15 cellular contexts compared by ENCODE assay signal in genomic region chr10:77702166-77702565, GRCh38.
DNase-seq lines count a peak whose midpoint lies in the region; ATAC-seq and TF ChIP-seq lines count a peak whose summit lies in the region.
"Had no signal": no experiment of that assay in that cellular context is flagged by ENCODE, and none has a peak within 500 bp of the region (broad histone marks: within the 10 kb centered on the region; RNA-seq: fewer than 3 reads in every experiment).

No MANE protein-coding gene starts in this region.

- H3K27ac Mint-ChIP-seq in HFFc6: no peak overlapping the region
- H3K27ac Mint-ChIP-seq: activated CD4-positive, alpha-beta memory T cell treated with anti-CD3 and anti-CD28 coated beads for 36 hours; CD14-positive monocyte had no signal

- H3K79me2 ChIP-seq in SK-N-SH (ENCODE audit: insufficient read depth): no peaks in the 10 kb centered on the region

- no peak for TF ChIP-seq RAD21 in SK-N-SH (IDR thresholded peaks at IDR 0.05; ENCODE audit: low read length)

- no peaks in the 10 kb centered on the region for H3K9me3 Mint-ChIP-seq in HFFc6
- H3K9me3 Mint-ChIP-seq: activated CD4-positive, alpha-beta memory T cell treated with anti-CD3 and anti-CD28 coated beads for 36 hours had no signal

- H3K9ac ChIP-seq in SK-N-SH: no peak overlapping the region

- peaks cover 2% of the 10 kb centered on the region for H3F3A ChIP-seq in SK-N-SH (replicated peaks; ENCODE audit: insufficient read depth)

- peak; percentile 70 for ATAC-seq in foreskin keratinocyte
- no peak for ATAC-seq in GM19035 (IDR thresholded peaks at IDR 0.05; ENCODE audit: unreplicated experiment)
- ATAC-seq in HG02973 (IDR thresholded peaks at IDR 0.05; ENCODE audit: unreplicated experiment): no peak
- ATAC-seq: stimulated activated naive CD8-positive, alpha-beta T cell treated with anti-CD3 and anti-CD28 coated beads, Interleukin-15, Interleukin-2, amounts not matched to agents 100 U/mL and 50 U/mL, for 24 hours had no signal

- H3K36me3 ChIP-seq in SK-N-SH (replicated peaks in 1 of 2; ENCODE audit: control insufficient read depth in 1 of 2, insufficient read depth in 2 of 2, low read length in 1 of 2): no peaks in the 10 kb centered on the region
- H3K36me3 ChIP-seq: SJSA1 had no signal

- H3K4me3 ChIP-seq in AG04449 (ENCODE audit: low read depth, low read length) (no peak overlapping the region), SK-N-SH (ENCODE audit: low read depth in 2 of 2, low read length in 1 of 2) (no peak overlapping the region)
- H3K4me3 ChIP-seq: SJSA1 had no signal

- H3K9me3 ChIP-seq in SK-N-SH: no peaks in the 10 kb centered on the region

- H4K20me1 ChIP-seq in SK-N-SH (ENCODE audit: insufficient read depth): no peaks in the 10 kb centered on the region

- H2AFZ ChIP-seq in SK-N-SH (ENCODE audit: low read depth): no peak overlapping the region

- 12% methylated on average over 3 of the region's 3 CpGs for WGBS in SK-N-SH (ENCODE audit: low lambda C conversion rate)

- CTCF ChIA-PET in AG04449 (lab: Yijun Ruan, JAX) (interaction anchor here (1.2 to 11.1 kb wide), 3 partner anchors 9 to 17 kb away, joined by 3 to 146 read pairs (median 3); no protein-coding TSS in a partner anchor), SK-N-SH (lab: Yijun Ruan, JAX) (interaction anchor here (1.0 to 6.7 kb wide), 2 partner anchors 10 to 528 kb away, joined by 3 to 55 read pairs; no protein-coding TSS in a partner anchor)

- H3K4me3 Mint-ChIP-seq in HFFc6: no peak overlapping the region
- H3K4me3 Mint-ChIP-seq: activated CD4-positive, alpha-beta memory T cell treated with anti-CD3 and anti-CD28 coated beads for 36 hours; CD14-positive monocyte had no signal

- TF ChIP-seq EP300 in SK-N-SH (IDR thresholded peaks at IDR 0.05; ENCODE audit: borderline replicate concordance in 1 of 2, low read depth in 1 of 2, low read length in 1 of 2): peak in 1 of 2 experiments; percentile 54; a peak in 1 of 4 replicates

- TF ChIP-seq CTCF in AG04449 (IDR thresholded peaks at IDR 0.05; ENCODE audit: insufficient read depth, low read length, missing control alignments) (no peak), HFFc6 (IDR thresholded peaks at IDR 0.05) (no peak), SK-N-SH (IDR thresholded peaks at IDR 0.05) (no peak), foreskin keratinocyte (conservative IDR thresholded peaks at IDR 0.05) (no peak)

- no peaks in the 10 kb centered on the region for H3K27me3 ChIP-seq in SK-N-SH (ENCODE audit: insufficient read depth)
- no peaks in the 10 kb centered on the region for H3K27me3 ChIP-seq in foreskin keratinocyte
- H3K27me3 ChIP-seq: SJSA1 had no signal

- H3K27ac ChIP-seq in SK-N-SH (ENCODE audit: low read depth in 2 of 2, low read length in 1 of 2) (peak overlapping the region; percentile 8 to 43; a peak in 3 of 4 replicates), foreskin keratinocyte (no peak overlapping the region)
- H3K27ac ChIP-seq: HL-60, SJSA1 had no signal

- peaks cover 8% of the 10 kb centered on the region for H3K4me1 Mint-ChIP-seq in HFFc6 (ENCODE audit: low read depth)

- peak overlapping the region; percentile 25; the same call in 1 of the 2 replicates for H3K4me2 ChIP-seq in SK-N-SH

- H3K9me2 ChIP-seq in SK-N-SH: no peaks in the 10 kb centered on the region

- no peaks in the 10 kb centered on the region for H3K36me3 Mint-ChIP-seq in HFFc6 (ENCODE audit: low read depth)
- H3K36me3 Mint-ChIP-seq: activated CD4-positive, alpha-beta memory T cell treated with anti-CD3 and anti-CD28 coated beads for 36 hours; CD14-positive monocyte had no signal

- H3K27me3 Mint-ChIP-seq in HFFc6 (ENCODE audit: insufficient read depth): peaks cover 6% of the 10 kb centered on the region

- H3K4me1 ChIP-seq in SK-N-SH (ENCODE audit: control insufficient read depth in 1 of 2, insufficient read depth in 2 of 2, low read depth in 1 of 2, low read length in 1 of 2) (no peaks in the 10 kb centered on the region; a peak in 1 of 4 replicates), foreskin keratinocyte (no peaks in the 10 kb centered on the region)
- H3K4me1 ChIP-seq: SJSA1 had no signal

- POLR2A ChIA-PET in AG04449 (lab: Yijun Ruan, JAX) (no interaction called here), SK-N-SH (lab: Yijun Ruan, JAX) (no interaction called here)

- peak; percentile 67 for DNase-seq in AG04449 (ENCODE audit: low read depth, low spot score)
- peak; percentile 82 for DNase-seq in HFFc6
- no peak for DNase-seq in SK-N-SH
- DNase-seq in foreskin keratinocyte: peak; percentile 50 to 74
- DNase-seq in stimulated activated CD4-positive, alpha-beta T cell treated with anti-CD3 and anti-CD28 coated beads, Interleukin-15, amount 100 ng/mL, for 24 hours: no peak
- DNase-seq in stimulated activated CD4-positive, alpha-beta T cell treated with anti-CD3 and anti-CD28 coated beads, Interleukin-2, amount 100 ng/mL, for 48 hours: no peak
- DNase-seq: activated CD4-positive, alpha-beta memory T cell treated with anti-CD3 and anti-CD28 coated beads for 36 hours; NCI-H2029; small intestine; stimulated activated naive CD8-positive, alpha-beta T cell treated with anti-CD3 and anti-CD28 coated beads, Interleukin-15, Interleukin-2, amounts not matched to agents 100 U/mL and 50 U/mL, for 24 hours had no signal

TF ChIP-seq in SK-N-SH, 30 proteins besides CTCF, POLR2A, EP300 and RAD21:
- TF ChIP-seq TCF12 (IDR thresholded peaks at IDR 0.05) (peak; percentile 69; the same call in 1 of the 2 replicates), FOSL2 (IDR thresholded peaks at IDR 0.05; ENCODE audit: borderline replicate concordance, low read depth) (peak; percentile 62; the same call in 1 of the 2 replicates), MAX (IDR thresholded peaks at IDR 0.05; ENCODE audit: low read depth) (0 out of 2 replicates have a peak, but pooled peaks have one; percentile 44), PBX3 (IDR thresholded peaks at IDR 0.05) (peak; percentile 65), TEAD4 (IDR thresholded peaks at IDR 0.05; ENCODE audit: borderline replicate concordance, insufficient read depth) (no peak), USF1 (IDR thresholded peaks at IDR 0.05; ENCODE audit: borderline replicate concordance, low read depth) (no peak), JUND (IDR thresholded peaks at IDR 0.05) (peak; percentile 54), NFIC (IDR thresholded peaks at IDR 0.05; ENCODE audit: borderline replicate concordance) (peak; percentile 95)

Comparison
In these comparisons a context has a peak if more than half of its experiments do, and no peak if none do; other contexts are left out.
1. DNase-seq: peak in AG04449 (single experiment), HFFc6 (single experiment) and foreskin keratinocyte (2 of 2); none in SK-N-SH (single experiment), stimulated activated CD4-positive, alpha-beta T cell treated with anti-CD3 and anti-CD28 coated beads, Interleukin-15, amount 100 ng/mL, for 24 hours (single experiment) and stimulated activated CD4-positive, alpha-beta T cell treated with anti-CD3 and anti-CD28 coated beads, Interleukin-2, amount 100 ng/mL, for 48 hours (0 of 2).